ENCODE assay signal across 1 cellular context in the genomic region with DNA sequence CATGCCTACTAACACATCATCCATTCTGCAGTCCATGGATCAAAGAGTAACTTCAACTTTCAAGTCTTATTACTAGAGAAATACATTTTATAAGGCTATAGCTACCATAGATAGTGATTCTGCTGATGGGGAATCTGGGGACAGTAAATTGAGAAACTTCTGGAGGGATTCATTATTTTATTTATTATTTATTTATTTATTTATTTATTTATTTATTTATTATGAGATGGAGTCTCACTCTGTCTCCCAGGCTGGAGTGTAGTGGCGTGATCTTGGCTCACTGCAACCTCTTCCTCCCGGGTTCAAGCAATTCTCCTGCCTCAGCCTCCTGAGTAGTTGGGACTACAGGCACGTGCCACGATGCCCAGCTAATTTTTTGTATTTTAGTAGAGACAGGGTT. TPM values are rescaled to one million over a fixed set of nuclear protein-coding genes. Genes with fewer than 3 reads are reported as not detected.
"Had no signal": no experiment of that assay in that cellular context is flagged by ENCODE, and none has a peak within 500 bp of the region (broad histone marks: within the 10 kb centered on the region; RNA-seq: fewer than 3 reads in every experiment).

No MANE protein-coding gene starts in this region.

RNA-seq across cellular contexts. Expression of a gene that starts 34.3 kb away (rescaled TPM):
- total RNA-seq: H4 had no signal

RNA-seq across cellular contexts. Expression of a gene that starts 34.4 kb away (rescaled TPM):
- total RNA-seq: H4 had no signal
